14 cellular contexts compared by ENCODE assay signal in genomic region chr2:190973726-190974628, GRCh38. TPM values are rescaled to one million over a fixed set of nuclear protein-coding genes. Genes with fewer than 3 reads are reported as not detected.
DNase-seq lines count a peak whose midpoint lies in the region; ATAC-seq, FAIRE-seq and TF ChIP-seq lines count a peak whose summit lies in the region.
"Had no signal": no experiment of that assay in that cellular context is flagged by ENCODE, and none has a peak within 500 bp of the region (broad histone marks: within the 10 kb centered on the region; RNA-seq: fewer than 3 reads in every experiment).

No MANE protein-coding gene starts in this region.

- H3K79me2 ChIP-seq in HCT116 (ENCODE audit: insufficient read depth, low read length), result no peaks in the 10 kb centered on the region
- H3K79me2 ChIP-seq in OCI-LY7 (ENCODE audit: insufficient read depth, low read depth, low read length), result no peaks in the 10 kb centered on the region

- no peak overlapping the region for H2AFZ ChIP-seq in HCT116 (ENCODE audit: low read depth, low read length, poor library complexity, severe bottlenecking)
- H2AFZ ChIP-seq in OCI-LY7 (ENCODE audit: low read length), result no peak overlapping the region

- H3K27ac Mint-ChIP-seq in activated CD4-positive, alpha-beta T cell treated with anti-CD3 and anti-CD28 coated beads for 36 hours, result peak overlapping the region; percentile 64
- H3K27ac Mint-ChIP-seq in naive thymus-derived CD4-positive, alpha-beta T cell, result peak overlapping the region; percentile 48 to 84 (median 77)

- BruUV-seq in HCT116 (replicated peaks; lab: Mats Ljungman, UMichigan) (TSS peak; percentile 5), OCI-LY7 (replicated peaks; lab: Mats Ljungman, UMichigan) (no TSS peak)

- RAD21 ChIA-PET in HCT116 (lab: Charles Lee; ENCODE audit: low non-redundant PET in 1 of 2, low total read pairs in 2 of 2, uncharacterized antibody in 2 of 2, unreplicated experiment in 2 of 2), result no interaction called here

- H3K9ac ChIP-seq in HCT116 (ENCODE audit: low read length), result no peak overlapping the region

- TF ChIP-seq POLR2A in HCT116 (IDR thresholded peaks at IDR 0.05; ENCODE audit: borderline replicate concordance, extremely low read depth, insufficient read depth, insufficient read length) (no peak), GM12892 (IDR thresholded peaks at IDR 0.05; ENCODE audit: low read depth, low read length) (no peak)

- intact Hi-C loops in activated CD4-positive, alpha-beta T cell treated with anti-CD3 and anti-CD28 coated beads for 36 hours (cut with DNase I, micrococcal nuclease), result loop anchor here in 1 of 2 experiments (2.0 kb wide), 1 partner anchor 27 kb away; no protein-coding TSS in a partner anchor
- intact Hi-C loops in HCT116 (cut with micrococcal nuclease) (no loop called here), OCI-LY7 (cut with micrococcal nuclease; ENCODE audit: unreplicated experiment) (no loop called here)
- intact Hi-C loops in naive thymus-derived CD4-positive, alpha-beta T cell (cut with micrococcal nuclease), result no loop called here

- H3K9me3 Mint-ChIP-seq in activated CD4-positive, alpha-beta T cell treated with anti-CD3 and anti-CD28 coated beads for 36 hours (ENCODE audit: low read depth), result no peaks in the 10 kb centered on the region
- H3K9me3 Mint-ChIP-seq in naive thymus-derived CD4-positive, alpha-beta T cell, result no peaks in the 10 kb centered on the region

- H3K4me1 ChIP-seq in HCT116 (ENCODE audit: control insufficient read depth in 1 of 2, insufficient read depth in 2 of 2, low read length in 2 of 2), result no peaks in the 10 kb centered on the region
- H3K4me1 ChIP-seq in naive thymus-derived CD4-positive, alpha-beta T cell (ENCODE audit: control insufficient read depth in 2 of 2, insufficient read depth in 2 of 2, low read length in 2 of 2), result no peaks in the 10 kb centered on the region
- H3K4me1 ChIP-seq in OCI-LY7 (ENCODE audit: insufficient read depth, low read length, poor library complexity, severe bottlenecking), result no peaks in the 10 kb centered on the region

- peaks cover 86% of the 10 kb centered on the region for H3K36me3 Mint-ChIP-seq in activated CD4-positive, alpha-beta T cell treated with anti-CD3 and anti-CD28 coated beads for 36 hours (ENCODE audit: low read depth)
- peaks cover 11 to 81% (median 67%) of the 10 kb centered on the region in 5 donors for H3K36me3 Mint-ChIP-seq in naive thymus-derived CD4-positive, alpha-beta T cell

- TF ChIP-seq CTCF in HCT116 (IDR thresholded peaks at IDR 0.05 in 2 of 3, conservative IDR thresholded peaks at IDR 0.05 in 1 of 3; ENCODE audit: borderline replicate concordance in 1 of 3, insufficient read depth in 1 of 3, low read depth in 2 of 3, low read length in 2 of 3), result no peak
- no peak for TF ChIP-seq CTCF in OCI-LY7 (conservative IDR thresholded peaks at IDR 0.05; ENCODE audit: low read length)

- no peaks in the 10 kb centered on the region for H3K27me3 ChIP-seq in HCT116 (ENCODE audit: insufficient read depth, low read length)
- no peaks in the 10 kb centered on the region for H3K27me3 ChIP-seq in naive thymus-derived CD4-positive, alpha-beta T cell (ENCODE audit: control insufficient read depth in 2 of 2, insufficient read depth in 2 of 2, low read length in 2 of 2)
- H3K27me3 ChIP-seq: ovary, tibial nerve had no signal

- peaks cover 33% of the 10 kb centered on the region for H3K4me1 Mint-ChIP-seq in activated CD4-positive, alpha-beta T cell treated with anti-CD3 and anti-CD28 coated beads for 36 hours
- peaks cover 4 to 67% (median 17%) of the 10 kb centered on the region in 7 donors for H3K4me1 Mint-ChIP-seq in naive thymus-derived CD4-positive, alpha-beta T cell

- H3K4me2 ChIP-seq in HCT116 (ENCODE audit: low read length) (no peak overlapping the region), OCI-LY7 (ENCODE audit: low read length) (no peak overlapping the region)

- CTCF ChIA-PET in activated CD4-positive, alpha-beta T cell treated with anti-CD3 and anti-CD28 coated beads for 36 hours (lab: Charles Lee), result interaction anchor here (0.7 to 1.9 kb wide), 3 partner anchors 10 to 61 kb away, joined by 3 to 5 read pairs (median 3); no protein-coding TSS in a partner anchor
- CTCF ChIA-PET in HCT116 (lab: Charles Lee) (no interaction called here), OCI-LY7 (lab: Charles Lee; ENCODE audit: unreplicated experiment) (no interaction called here)
- CTCF ChIA-PET in naive thymus-derived CD4-positive, alpha-beta T cell (lab: Charles Lee), result no interaction called here

- H3K9me3 ChIP-seq in HCT116 (ENCODE audit: control insufficient read depth in 1 of 2, insufficient read depth in 1 of 2, low read depth in 1 of 2, low read length in 2 of 2), result no peaks in the 10 kb centered on the region
- H3K9me3 ChIP-seq in naive thymus-derived CD4-positive, alpha-beta T cell (ENCODE audit: control insufficient read depth in 2 of 3, low read length in 3 of 3), result no peaks in the 10 kb centered on the region
- H3K9me3 ChIP-seq in OCI-LY7 (ENCODE audit: low read length), result no peaks in the 10 kb centered on the region
- H3K9me3 ChIP-seq: ovary, tibial nerve had no signal

- H3K27me3 Mint-ChIP-seq in activated CD4-positive, alpha-beta T cell treated with anti-CD3 and anti-CD28 coated beads for 36 hours, result no peaks in the 10 kb centered on the region
- H3K27me3 Mint-ChIP-seq in naive thymus-derived CD4-positive, alpha-beta T cell, result no peaks in the 10 kb centered on the region

- H3K27ac ChIP-seq in HCT116 (ENCODE audit: low read depth, low read length), result no peak overlapping the region
- H3K27ac ChIP-seq in angular gyrus (ENCODE audit: low read depth, low read length), result peak overlapping the region; percentile 7
- H3K27ac ChIP-seq in naive thymus-derived CD4-positive, alpha-beta T cell (ENCODE audit: low read depth, low read length), result peak overlapping the region; percentile 0
- no peak overlapping the region for H3K27ac ChIP-seq in OCI-LY7 (ENCODE audit: low read depth, low read length, poor library complexity, severe bottlenecking)
- H3K27ac ChIP-seq: ovary, tibial nerve had no signal

- no peak overlapping the region for H3K4me3 Mint-ChIP-seq in activated CD4-positive, alpha-beta T cell treated with anti-CD3 and anti-CD28 coated beads for 36 hours
- H3K4me3 Mint-ChIP-seq in naive thymus-derived CD4-positive, alpha-beta T cell, result peak overlapping the region in 1 of 10 donors; percentile 25

- no peak for DNase-seq in activated CD4-positive, alpha-beta T cell treated with anti-CD3 and anti-CD28 coated beads for 36 hours
- no peak for DNase-seq in activated CD4-positive, alpha-beta T cell treated with anti-CD3 and anti-CD28 coated beads, Interleukin-2, amount 50 U/mL, for 48 hours
- DNase-seq in HCT116 (ENCODE audit: low read depth, low spot score), result no peak
- DNase-seq in naive thymus-derived CD4-positive, alpha-beta T cell, result no peak
- no peak for DNase-seq in islet precursor cell
- DNase-seq in OCI-LY7 (ENCODE audit: low spot score), result no peak
- no peak for DNase-seq in GM12892 (ENCODE audit: insufficient read length)
- DNase-seq: activated CD4-positive, CD25-positive, alpha-beta regulatory T cell treated with anti-CD3 and anti-CD28 coated beads, Interleukin-2, amount 50 U/mL, for 72 hours; activated effector memory CD4-positive, alpha-beta T cell treated with Interleukin-2 at 50 U/mL for 16 hours; NCI-H2081; ovary had no signal

- no peaks in the 10 kb centered on the region for H4K20me1 ChIP-seq in HCT116 (ENCODE audit: insufficient read depth)
- H4K20me1 ChIP-seq in OCI-LY7 (ENCODE audit: insufficient read depth, low read length), result no peaks in the 10 kb centered on the region

- H3K9me2 ChIP-seq in HCT116 (ENCODE audit: insufficient read depth) (no peaks in the 10 kb centered on the region), OCI-LY7 (ENCODE audit: insufficient read depth, low read length) (no peaks in the 10 kb centered on the region)

- H3K4me3 ChIP-seq in HCT116 (replicated peaks in 1 of 2; ENCODE audit: low read depth in 1 of 2, low read length in 2 of 2) (no peak overlapping the region), OCI-LY7 (ENCODE audit: low read depth, low read length, poor library complexity, severe bottlenecking) (no peak overlapping the region)
- H3K4me3 ChIP-seq in naive thymus-derived CD4-positive, alpha-beta T cell (ENCODE audit: low read length), result no peak overlapping the region
- H3K4me3 ChIP-seq: ovary, tibial nerve had no signal

- POLR2A ChIA-PET in activated CD4-positive, alpha-beta T cell treated with anti-CD3 and anti-CD28 coated beads for 36 hours (lab: Charles Lee), result interaction anchor here (0.6 to 0.7 kb wide), 2 partner anchors 33 to 203 kb away, joined by 3 read pairs; no protein-coding TSS in a partner anchor
- POLR2A ChIA-PET in HCT116 (lab: Charles Lee), result interaction anchor here (0.6 kb wide), 1 partner anchor 59 kb away, joined by 3 read pairs; no protein-coding TSS in a partner anchor
- POLR2A ChIA-PET in naive thymus-derived CD4-positive, alpha-beta T cell (lab: Charles Lee), result interaction anchor here (0.6 to 1.1 kb wide), 3 partner anchors 10 to 41 kb away, joined by 4 read pairs; partner anchors contain the start of gene STAT1
- POLR2A ChIA-PET in OCI-LY7 (lab: Charles Lee), result interaction anchor here (0.7 to 1.5 kb wide), 4 partner anchors 8 to 78 kb away, joined by 3 to 5 read pairs (median 3); no protein-coding TSS in a partner anchor

- no peak for ATAC-seq in activated CD4-positive, alpha-beta T cell treated with anti-CD3 and anti-CD28 coated beads for 36 hours
- ATAC-seq in HCT116, result no peak
- no peak for ATAC-seq in naive thymus-derived CD4-positive, alpha-beta T cell
- ATAC-seq: SK-N-SH treated with all-trans-retinoic acid at 6 μM for 48 hours had no signal

- no peak for TF ChIP-seq RAD21 in HCT116 (IDR thresholded peaks at IDR 0.05; ENCODE audit: low read depth)

- no peak for FAIRE-seq in GM12892 (lab: Jason Lieb, UNC)

- H3K36me3 ChIP-seq in HCT116 (ENCODE audit: control insufficient read depth in 1 of 2, insufficient read depth in 2 of 2, low read length in 2 of 2), result peaks cover 81 to 83% of the 10 kb centered on the region in 2 experiments
- peaks cover 69 to 95% (median 88%) of the 10 kb centered on the region in 3 experiments for H3K36me3 ChIP-seq in naive thymus-derived CD4-positive, alpha-beta T cell (ENCODE audit: control insufficient read depth in 2 of 3, insufficient read depth in 3 of 3, low read length in 3 of 3)
- H3K36me3 ChIP-seq in OCI-LY7 (ENCODE audit: insufficient read depth, low read length), result peaks cover 92% of the 10 kb centered on the region
- H3K36me3 ChIP-seq: ovary had no signal

RNA-seq across cellular contexts. Expression of gene STAT1, which starts 40.0 kb away (rescaled TPM):
- 100 to 1,000 TPM; 317 to 343 TPM for total RNA-seq in activated CD4-positive, alpha-beta T cell treated with anti-CD3 and anti-CD28 coated beads for 36 hours
- total RNA-seq in HCT116 (2021; ENCODE audit: unreplicated experiment) (60.7 TPM), OCI-LY7 (2022) (23.0 and 24.8 TPM in 2 replicates)
- 29.3 and 31.1 TPM in 2 replicates for polyA plus RNA-seq in HCT116 (2012)
- 1,000 to 10,000 TPM in 1 of 5 experiments, 10 to 100 TPM in 4; 74.1 to 1,177 (median 89.6) TPM for total RNA-seq in naive thymus-derived CD4-positive, alpha-beta T cell
- 100 to 1,000 TPM; 221 to 244 TPM for polyA plus RNA-seq in naive thymus-derived CD4-positive, alpha-beta T cell
- 17.2 and 23.1 TPM in 2 replicates for total RNA-seq in OCI-LY7 (2014; rRNA removed; shearing (Covaris generic))
- polyA plus RNA-seq in GM12892 (2012; ENCODE audit: missing spikeins), result 219 TPM

Comparison
In these comparisons a context has a peak if more than half of its experiments do, and no peak if none do; other contexts are left out.
1. H3K27ac ChIP-seq: peak in angular gyrus (single experiment) and naive thymus-derived CD4-positive, alpha-beta T cell (single experiment); none in HCT116 (single experiment) and OCI-LY7 (single experiment).